Comparison of ENCODE assay signal across 10 cellular contexts in genomic region chr12:53200458-53201169, GRCh38. TPM values are rescaled to one million over a fixed set of nuclear protein-coding genes. Genes with fewer than 3 reads are reported as not detected.
DNase-seq lines count a peak whose midpoint lies in the region; ATAC-seq, FAIRE-seq and TF ChIP-seq lines count a peak whose summit lies in the region.
"Had no signal": no experiment of that assay in that cellular context is flagged by ENCODE, and none has a peak within 500 bp of the region (broad histone marks: within the 10 kb centered on the region; RNA-seq: fewer than 3 reads in every experiment).

No MANE protein-coding gene starts in this region.

- intact Hi-C loops in ascending aorta (cut with DNase I): no loop called here
- intact Hi-C loops in posterior vena cava (cut with DNase I): no loop called here

- H3K27ac ChIP-seq in KMS-11: peak overlapping the region; percentile 79
- peak overlapping the region; percentile 47 to 48 for H3K27ac ChIP-seq in ascending aorta
- H3K27ac ChIP-seq: cardiac muscle cell had no signal

- no peaks in the 10 kb centered on the region for H3K9me3 ChIP-seq in ascending aorta

- peak overlapping the region; percentile 34 for H3K9ac ChIP-seq in KMS-11

- no peak overlapping the region for H2AFZ ChIP-seq in KMS-11 (ENCODE audit: low read depth)

- H3K4me3 ChIP-seq in GM06990 (replicated peaks; ENCODE audit: low read depth, low read length) (peak overlapping the region; percentile 20), KMS-11 (IDR thresholded peaks at IDR 0.05; ENCODE audit: insufficient read depth, low read depth, low read length) (peak overlapping the region; percentile 50), ascending aorta (no peak overlapping the region)
- H3K4me3 ChIP-seq: cardiac muscle cell had no signal

- no peaks in the 10 kb centered on the region for H4K20me1 ChIP-seq in KMS-11 (ENCODE audit: insufficient read depth)

- H3K4me2 ChIP-seq in KMS-11: peak overlapping the region; percentile 47

- H3K27me3 ChIP-seq in GM06990 (replicated peaks; ENCODE audit: control insufficient read depth, insufficient read depth, low read length): no peaks in the 10 kb centered on the region
- H3K27me3 ChIP-seq in KMS-11 (ENCODE audit: insufficient read depth, low read depth): no peaks in the 10 kb centered on the region
- no peaks in the 10 kb centered on the region for H3K27me3 ChIP-seq in ascending aorta

- DNase-seq in GM06990 (ENCODE audit: extremely low read depth, insufficient read length) (peak; percentile 74), ascending aorta (ENCODE audit: low spot score in 2 of 2) (no peak), SHP77 treated with DMSO at 0.1 percent for 48 hours (lab: John Stamatoyannopoulos, UW) (no peak), posterior vena cava (ENCODE audit: low spot score) (no peak), urothelium cell line (ENCODE audit: low spot score) (no peak), AG08396 (ENCODE audit: low spot score) (no peak)
- DNase-seq: NCI-H526 treated with DMSO at 0.1 percent for 48 hours had no signal

- H3K79me2 ChIP-seq in KMS-11 (ENCODE audit: insufficient read depth, low read depth): peaks cover 85% of the 10 kb centered on the region

- peak; percentile 42 for ATAC-seq in GM21360 (IDR thresholded peaks at IDR 0.05; ENCODE audit: unreplicated experiment)

- peaks cover 100% of the 10 kb centered on the region for H3K4me1 ChIP-seq in KMS-11 (ENCODE audit: low read depth, poor library complexity, severe bottlenecking)
- H3K4me1 ChIP-seq in ascending aorta: peaks cover 3 to 8% of the 10 kb centered on the region in 2 donors

- H3K36me3 ChIP-seq in GM06990 (ENCODE audit: control insufficient read depth, insufficient read depth, low read length): peaks cover 28% of the 10 kb centered on the region
- peaks cover 66% of the 10 kb centered on the region; the same call in 1 of the 2 replicates for H3K36me3 ChIP-seq in KMS-11 (ENCODE audit: insufficient read depth)
- H3K36me3 ChIP-seq in ascending aorta: no peaks in the 10 kb centered on the region
- H3K36me3 ChIP-seq: cardiac muscle cell had no signal

- TF ChIP-seq CTCF in GM06990 (IDR thresholded peaks at IDR 0.05; ENCODE audit: insufficient read depth, low read length, poor library complexity, severe bottlenecking) (no peak), KMS-11 (conservative IDR thresholded peaks at IDR 0.05; ENCODE audit: low read depth, low read length) (no peak), ascending aorta (IDR thresholded peaks at IDR 0.05) (no peak)

- FAIRE-seq in urothelium cell line (lab: Jason Lieb, UNC): no peak

RNA-seq across cellular contexts. Expression of gene ITGB7, which starts 6.4 kb away (rescaled TPM):
- total RNA-seq in ascending aorta: 1.6 TPM
- total RNA-seq in posterior vena cava: 1 to 10 TPM; 2.1 to 2.9 TPM

RNA-seq across cellular contexts. Expression of gene CSAD, which starts 19.9 kb away (rescaled TPM):
- total RNA-seq in ascending aorta (30.7 TPM), posterior vena cava (10 to 100 TPM; 16.4 to 22.3 TPM)

RNA-seq across cellular contexts. Expression of gene ZNF740, which starts 20.1 kb away (rescaled TPM):
- 5.9 TPM for total RNA-seq in ascending aorta
- 10 to 100 TPM; 23.7 to 27.4 TPM for total RNA-seq in posterior vena cava

RNA-seq across cellular contexts. Expression of gene RARG, which starts 31.4 kb away (rescaled TPM):
- total RNA-seq in ascending aorta (29.8 TPM), posterior vena cava (10 to 100 TPM; 33.4 to 38.1 TPM)

Comparison
In these comparisons a context has a peak if more than half of its experiments do, and no peak if none do; other contexts are left out.
1. H3K4me3 ChIP-seq: peak in GM06990 (single experiment) and KMS-11 (single experiment); none in ascending aorta (0 of 2).